Comparison of ENCODE assay signal across 10 cellular contexts in the genomic region with DNA sequence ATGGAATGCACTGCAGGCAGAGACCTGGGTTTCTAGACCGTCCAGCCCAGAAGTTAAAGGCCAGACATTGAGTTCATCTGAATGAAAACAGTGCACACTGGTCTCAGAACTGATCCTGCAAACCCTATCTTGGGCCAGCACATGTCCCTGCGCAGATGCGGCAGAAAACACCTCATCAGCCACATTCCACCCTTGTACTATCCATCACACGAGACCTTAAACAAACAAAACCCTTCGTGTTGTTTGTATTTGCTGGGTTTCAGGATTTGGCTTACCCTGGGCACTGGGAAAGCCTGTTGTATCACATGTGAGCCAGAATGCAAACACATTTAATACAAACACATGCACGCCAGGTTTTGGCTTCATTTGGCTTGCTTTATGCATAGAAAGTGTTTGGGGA. TPM values are rescaled to one million over a fixed set of nuclear protein-coding genes. Genes with fewer than 3 reads are reported as not detected.
A peak's percentile ranks its signal among the peaks of the same experiment; 100 is the strongest.
DNase-seq lines count a peak whose midpoint lies in the region; ATAC-seq lines count a peak whose summit lies in the region.
"Had no signal": no experiment of that assay in that cellular context is flagged by ENCODE, and none has a peak within 500 bp of the region (broad histone marks: within the 10 kb centered on the region; RNA-seq: fewer than 3 reads in every experiment).

No MANE protein-coding gene starts in this region.

- no peak overlapping the region for H3K4me3 Mint-ChIP-seq in activated T-helper 1 cell treated with anti-CD3 and anti-CD28 coated beads, Interleukin-12 subunit alpha, Interleukin-12 subunit beta, Interleukin-2, Interleukin-4 antibody, amounts not matched to agents 30 ng/mL and 10 ng/mL and 1 ng/mL, durations not matched to agents 14 hours and 24 hours and 36 hours
- H3K4me3 Mint-ChIP-seq in naive thymus-derived CD8-positive, alpha-beta T cell, result peak overlapping the region in 6 of 10 donors; percentile 25 to 67 (median 44)

- H3K9me3 Mint-ChIP-seq in activated T-helper 1 cell treated with anti-CD3 and anti-CD28 coated beads, Interleukin-12 subunit alpha, Interleukin-12 subunit beta, Interleukin-2, Interleukin-4 antibody, amounts not matched to agents 30 ng/mL and 10 ng/mL and 1 ng/mL, durations not matched to agents 14 hours and 24 hours and 36 hours, result no peaks in the 10 kb centered on the region
- no peaks in the 10 kb centered on the region for H3K9me3 Mint-ChIP-seq in naive thymus-derived CD8-positive, alpha-beta T cell

- H3K27me3 Mint-ChIP-seq in activated T-helper 1 cell treated with anti-CD3 and anti-CD28 coated beads, Interleukin-12 subunit alpha, Interleukin-12 subunit beta, Interleukin-2, Interleukin-4 antibody, amounts not matched to agents 30 ng/mL and 10 ng/mL and 1 ng/mL, durations not matched to agents 14 hours and 24 hours and 36 hours (ENCODE audit: insufficient read depth), result no peaks in the 10 kb centered on the region
- no peaks in the 10 kb centered on the region for H3K27me3 Mint-ChIP-seq in naive thymus-derived CD8-positive, alpha-beta T cell

- POLR2A ChIA-PET in naive thymus-derived CD8-positive, alpha-beta T cell (lab: Charles Lee), result interaction anchor here (1.1 to 5.8 kb wide), 3 partner anchors 9 to 34 kb away, joined by 3 to 33 read pairs (median 6); partner anchors contain the start of gene WIPF1

- in situ Hi-C loops in G401 (cut with HindIII; ENCODE audit: low sequenced_read_pairs), result no loop called here

- peak; percentile 23 for DNase-seq in NCI-H748 (lab: John Stamatoyannopoulos, UW; ENCODE audit: unreplicated experiment)
- no peak for DNase-seq in NCI-H748 treated with DMSO at 0.1 percent for 48 hours (lab: John Stamatoyannopoulos, UW)
- DNase-seq in HuH-7.5 (ENCODE audit: low spot score), result peak; percentile 42
- DNase-seq in activated T-helper 1 cell treated with anti-CD3 and anti-CD28 coated beads, Interleukin-12 subunit alpha, Interleukin-12 subunit beta, Interleukin-2, Interleukin-4 antibody, amounts not matched to agents 30 ng/mL and 10 ng/mL and 1 ng/mL, durations not matched to agents 14 hours and 24 hours and 36 hours (ENCODE audit: low spot score), result no peak
- no peak for DNase-seq in naive thymus-derived CD8-positive, alpha-beta T cell
- DNase-seq in activated CD8-positive, alpha-beta memory T cell treated with anti-CD3 and anti-CD28 coated beads, Interleukin-2, amount 50 U/mL, for 4 hours, result no peak
- DNase-seq in G401 (ENCODE audit: low spot score), result no peak
- DNase-seq: Calu3, NCI-H187 had no signal

- H3K4me1 Mint-ChIP-seq in activated T-helper 1 cell treated with anti-CD3 and anti-CD28 coated beads, Interleukin-12 subunit alpha, Interleukin-12 subunit beta, Interleukin-2, Interleukin-4 antibody, amounts not matched to agents 30 ng/mL and 10 ng/mL and 1 ng/mL, durations not matched to agents 14 hours and 24 hours and 36 hours (ENCODE audit: low read depth), result peaks cover 78% of the 10 kb centered on the region
- peaks cover 45 to 97% (median 91%) of the 10 kb centered on the region in 4 donors for H3K4me1 Mint-ChIP-seq in naive thymus-derived CD8-positive, alpha-beta T cell

- ATAC-seq in naive thymus-derived CD8-positive, alpha-beta T cell, result no peak
- no peak for ATAC-seq in GM21529 (IDR thresholded peaks at IDR 0.05; ENCODE audit: unreplicated experiment)

- H3K27ac Mint-ChIP-seq in activated T-helper 1 cell treated with anti-CD3 and anti-CD28 coated beads, Interleukin-12 subunit alpha, Interleukin-12 subunit beta, Interleukin-2, Interleukin-4 antibody, amounts not matched to agents 30 ng/mL and 10 ng/mL and 1 ng/mL, durations not matched to agents 14 hours and 24 hours and 36 hours, result peak overlapping the region; percentile 83
- peak overlapping the region; percentile 81 to 100 (median 92) for H3K27ac Mint-ChIP-seq in naive thymus-derived CD8-positive, alpha-beta T cell

- intact Hi-C loops in activated T-helper 1 cell treated with anti-CD3 and anti-CD28 coated beads, Interleukin-12 subunit alpha, Interleukin-12 subunit beta, Interleukin-2, Interleukin-4 antibody, amounts not matched to agents 30 ng/mL and 10 ng/mL and 1 ng/mL, durations not matched to agents 14 hours and 24 hours and 36 hours (cut with micrococcal nuclease), result no loop called here

- peaks cover 65% of the 10 kb centered on the region for H3K36me3 Mint-ChIP-seq in activated T-helper 1 cell treated with anti-CD3 and anti-CD28 coated beads, Interleukin-12 subunit alpha, Interleukin-12 subunit beta, Interleukin-2, Interleukin-4 antibody, amounts not matched to agents 30 ng/mL and 10 ng/mL and 1 ng/mL, durations not matched to agents 14 hours and 24 hours and 36 hours (ENCODE audit: low read depth)
- H3K36me3 Mint-ChIP-seq in naive thymus-derived CD8-positive, alpha-beta T cell, result peaks cover 4 to 90% (median 35%) of the 10 kb centered on the region in 3 donors

RNA-seq across cellular contexts. Expression of gene WIPF1, which starts 12.5 kb away (rescaled TPM):
- 340 and 367 TPM in 2 replicates for total RNA-seq in activated T-helper 1 cell treated with anti-CD3 and anti-CD28 coated beads, Interleukin-12 subunit alpha, Interleukin-12 subunit beta, Interleukin-2, Interleukin-4 antibody, amounts not matched to agents 30 ng/mL and 10 ng/mL and 1 ng/mL, durations not matched to agents 14 hours and 24 hours and 36 hours
- 100 to 1,000 TPM; 408 to 419 TPM for total RNA-seq in naive thymus-derived CD8-positive, alpha-beta T cell
- polyA plus RNA-seq in naive thymus-derived CD8-positive, alpha-beta T cell, result 100 to 1,000 TPM in 2 of 3 donors, 10 to 100 TPM in 1; 97.5 to 116 (median 103) TPM
- total RNA-seq in G401 (2014; rRNA removed; shearing (Covaris generic)), result not detected in 2 replicates

Comparison
In these comparisons a context has a peak if more than half of its experiments do, and no peak if none do; other contexts are left out.
1. DNase-seq: peak in NCI-H748 (single experiment) and HuH-7.5 (single experiment); none in NCI-H748 treated with DMSO at 0.1 percent for 48 hours (single experiment), activated T-helper 1 cell treated with anti-CD3 and anti-CD28 coated beads, Interleukin-12 subunit alpha, Interleukin-12 subunit beta, Interleukin-2, Interleukin-4 antibody, amounts not matched to agents 30 ng/mL and 10 ng/mL and 1 ng/mL, durations not matched to agents 14 hours and 24 hours and 36 hours (single experiment), naive thymus-derived CD8-positive, alpha-beta T cell (0 of 10), activated CD8-positive, alpha-beta memory T cell treated with anti-CD3 and anti-CD28 coated beads, Interleukin-2, amount 50 U/mL, for 4 hours (single experiment) and G401 (single experiment).
2. RNA of gene WIPF1, which starts 12.5 kb away (total RNA-seq): 408 to 419 TPM in naive thymus-derived CD8-positive, alpha-beta T cell and 340 to 367 TPM in activated T-helper 1 cell treated with anti-CD3 and anti-CD28 coated beads, Interleukin-12 subunit alpha, Interleukin-12 subunit beta, Interleukin-2, Interleukin-4 antibody, amounts not matched to agents 30 ng/mL and 10 ng/mL and 1 ng/mL, durations not matched to agents 14 hours and 24 hours and 36 hours; not detected in G401; every median in the first group is over 100 times any median in the second.